In the genomic region with DNA sequence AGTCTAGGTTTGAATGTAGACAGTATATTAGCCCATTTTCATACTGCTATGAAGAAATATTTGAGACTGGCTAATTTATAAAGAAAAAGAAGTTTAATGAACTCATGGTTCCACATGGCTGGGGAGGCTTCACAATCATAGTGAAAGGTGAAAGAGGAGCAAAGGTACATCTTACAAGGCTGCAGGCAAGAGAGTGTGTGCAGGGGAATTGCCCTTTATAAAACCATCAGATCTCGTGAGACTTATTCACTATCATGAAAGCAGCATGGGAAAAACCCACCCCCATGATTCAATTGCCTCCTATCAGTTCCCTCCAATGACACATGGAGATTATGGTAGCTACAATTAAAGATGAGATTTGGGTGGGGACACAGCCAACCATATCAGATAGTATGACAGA, we compare ENCODE assay signal across 24 cellular contexts.
"Had no signal": no experiment of that assay in that cellular context is flagged by ENCODE, and none has a peak within 500 bp of the region (broad histone marks: within the 10 kb centered on the region; RNA-seq: fewer than 3 reads in every experiment).

No MANE protein-coding gene starts in this region.

- DNase-seq: natural killer cell; occipital lobe; ovary; posterior cingulate gyrus; psoas muscle; right cardiac atrium; right lobe of liver; sigmoid colon; small intestine; stimulated activated CD4-positive, alpha-beta T cell treated with anti-CD3 and anti-CD28 coated beads, Interleukin-15, amount 100 ng/mL, for 24 hours; stimulated activated CD4-positive, alpha-beta T cell treated with anti-CD3 and anti-CD28 coated beads, Interleukin-2, amount 100 ng/mL, for 24 hours; stimulated activated CD4-positive, alpha-beta T cell treated with anti-CD3 and anti-CD28 coated beads, Interleukin-2, amount 100 ng/mL, for 48 hours; stimulated activated CD4-positive, alpha-beta T cell treated with anti-CD3 and anti-CD28 coated beads, Interleukin-4, amount 100 ng/mL, for 24 hours; stimulated activated naive B cell treated with anti-CD40 and anti-IgM and Interleukin-4, amounts not matched to agents 10 μg/mL and 1 μg/mL and 100 μg/mL, for 72 hours; stimulated activated naive CD4-positive, alpha-beta T cell treated with Interleukin-2 at 50 U/mL for 16 hours; stomach; thyroid gland; trophoblast cell; upper lobe of left lung had no signal

- ATAC-seq: psoas muscle, right cardiac atrium, right lobe of liver had no signal

- H3K9me3 Mint-ChIP-seq: natural killer cell; nephron; neural progenitor cell; stimulated activated effector memory CD8-positive, alpha-beta T cell treated with anti-CD3 and anti-CD28 coated beads, Interleukin-12 subunit alpha, Interleukin-12 subunit beta, amount 100 ng/mL, for 72 hours had no signal

- H3K27me3 Mint-ChIP-seq: progenitor cell of endocrine pancreas; stimulated activated naive B cell treated with anti-CD40 and anti-IgM and Interleukin-4, amounts not matched to agents 10 μg/mL and 1 μg/mL and 100 μg/mL, for 72 hours; stimulated activated naive CD8-positive, alpha-beta T cell treated with anti-CD3 and anti-CD28 coated beads, Interleukin-15, Interleukin-2, amounts not matched to agents 100 ng/mL and 50 ng/mL, for 24 hours had no signal

- H3K27ac Mint-ChIP-seq: natural killer cell; nephron; neural progenitor cell; progenitor cell of endocrine pancreas; stimulated activated naive B cell treated with anti-CD40 and anti-IgM and Interleukin-4, amounts not matched to agents 10 μg/mL and 1 μg/mL and 100 μg/mL, for 72 hours; stimulated activated naive CD8-positive, alpha-beta T cell treated with anti-CD3 and anti-CD28 coated beads, Interleukin-15, Interleukin-2, amounts not matched to agents 100 ng/mL and 50 ng/mL, for 24 hours had no signal

- H3K4me1 Mint-ChIP-seq: natural killer cell; nephron; neural progenitor cell; stimulated activated effector memory CD8-positive, alpha-beta T cell treated with anti-CD3 and anti-CD28 coated beads, Interleukin-12 subunit alpha, Interleukin-12 subunit beta, amount 100 ng/mL, for 72 hours; stimulated activated naive B cell treated with anti-CD40 and anti-IgM and Interleukin-4, amounts not matched to agents 10 μg/mL and 1 μg/mL and 100 μg/mL, for 72 hours had no signal

- H3K4me3 Mint-ChIP-seq: natural killer cell; nephron; neural progenitor cell; stimulated activated effector memory CD8-positive, alpha-beta T cell treated with anti-CD3 and anti-CD28 coated beads, Interleukin-12 subunit alpha, Interleukin-12 subunit beta, amount 100 ng/mL, for 72 hours; stimulated activated naive B cell treated with anti-CD40 and anti-IgM and Interleukin-4, amounts not matched to agents 10 μg/mL and 1 μg/mL and 100 μg/mL, for 72 hours; stimulated activated naive CD8-positive, alpha-beta T cell treated with anti-CD3 and anti-CD28 coated beads, Interleukin-15, Interleukin-2, amounts not matched to agents 100 ng/mL and 50 ng/mL, for 24 hours had no signal

- H3K36me3 Mint-ChIP-seq: natural killer cell; neural progenitor cell; stimulated activated effector memory CD8-positive, alpha-beta T cell treated with anti-CD3 and anti-CD28 coated beads, Interleukin-12 subunit alpha, Interleukin-12 subunit beta, amount 100 ng/mL, for 72 hours; stimulated activated naive B cell treated with anti-CD40 and anti-IgM and Interleukin-4, amounts not matched to agents 10 μg/mL and 1 μg/mL and 100 μg/mL, for 72 hours had no signal
